ENCODE assay signal across 8 cellular contexts in the genomic region with DNA sequence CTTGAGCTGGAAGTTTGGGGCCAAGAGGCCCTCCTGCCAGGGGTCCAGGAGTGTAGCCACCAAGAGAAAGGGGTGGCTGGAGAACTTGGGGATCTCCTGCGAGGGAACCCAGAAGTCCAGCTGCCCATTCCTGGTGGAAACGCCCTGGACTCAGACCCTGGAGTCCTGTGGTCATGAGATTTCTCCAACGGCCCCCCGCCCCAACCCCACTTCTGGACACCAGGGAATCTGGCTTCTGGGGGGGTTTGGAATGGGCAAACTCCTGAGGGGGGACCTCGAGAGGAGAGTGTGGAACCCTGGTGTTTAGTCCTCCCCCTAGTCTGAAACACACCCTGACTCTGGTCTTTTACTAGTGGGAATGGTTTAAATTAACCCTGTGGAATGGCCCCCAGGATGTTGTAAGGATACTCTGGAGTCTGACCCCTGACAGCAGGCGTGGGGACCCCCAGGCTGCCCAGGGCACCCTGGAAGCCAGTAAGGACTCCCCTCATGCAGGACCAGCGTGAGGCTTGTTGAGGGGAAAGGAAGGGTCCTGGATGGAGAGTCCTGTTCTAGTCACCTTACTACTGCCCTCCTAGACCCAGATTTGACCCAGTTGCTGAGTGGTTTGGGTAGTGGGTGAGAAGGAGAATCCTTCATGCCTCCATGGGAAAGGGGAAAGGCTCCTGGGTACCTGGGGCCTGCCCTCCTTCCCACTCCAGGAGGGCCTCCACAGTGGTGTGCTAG. TPM values are rescaled to one million over a fixed set of nuclear protein-coding genes. Genes with fewer than 3 reads are reported as not detected.
A peak's percentile ranks its signal among the peaks of the same experiment; 100 is the strongest.
DNase-seq lines count a peak whose midpoint lies in the region; ATAC-seq, FAIRE-seq and TF ChIP-seq lines count a peak whose summit lies in the region.

No MANE protein-coding gene starts in this region.

- intact Hi-C loops in cardiac septum (cut with DNase I): loop anchor here (1.0 to 2.0 kb wide), 7 partner anchors 27 to 277 kb away; a partner anchor contains a TSS
- intact Hi-C loops in uterus (cut with DNase I; ENCODE audit: low total_unique reads): loop anchor here (10.0 kb wide), 2 partner anchors 103 to 273 kb away; a partner anchor contains a TSS

- H3K4me3 ChIP-seq in cardiac muscle cell (peak overlapping the region; percentile 67), bronchial epithelial cell (ENCODE audit: low read depth, low read length) (peak overlapping the region; percentile 71), mononuclear cell (ENCODE audit: low read length) (peak overlapping the region; percentile 56), uterus (peak overlapping the region; percentile 66 to 72)

- DNase-seq in cardiac muscle cell (ENCODE audit: low read depth in 1 of 2, low spot score in 1 of 2) (no peak), cardiac septum (ENCODE audit: low spot score) (no peak), bronchial epithelial cell (ENCODE audit: low read depth) (no peak), uterus (no peak), medulla oblongata (ENCODE audit: extremely low spot score) (no peak)

- H3K4me1 ChIP-seq in cardiac muscle cell (ENCODE audit: low read depth) (peaks cover 36% of the 10 kb centered on the region), mononuclear cell (ENCODE audit: insufficient read depth, low read length) (peaks cover 21% of the 10 kb centered on the region), uterus (peaks cover 5 to 20% of the 10 kb centered on the region in 2 donors)

- H3K27ac ChIP-seq in cardiac muscle cell: peak overlapping the region; percentile 71
- peak overlapping the region; percentile 80 to 89 for H3K27ac ChIP-seq in uterus

- TF ChIP-seq POLR2A in uterus (IDR thresholded peaks at IDR 0.05): no peak

- TF ChIP-seq CTCF in cardiac muscle cell (IDR thresholded peaks at IDR 0.05; ENCODE audit: low read depth, low read length): no peak
- no peak for TF ChIP-seq CTCF in bronchial epithelial cell (IDR thresholded peaks at IDR 0.05; ENCODE audit: insufficient read depth, low read length, severe bottlenecking)
- TF ChIP-seq CTCF in uterus (IDR thresholded peaks at IDR 0.05): no peak

- no peaks in the 10 kb centered on the region for H3K27me3 ChIP-seq in cardiac muscle cell
- H3K27me3 ChIP-seq in bronchial epithelial cell (ENCODE audit: control insufficient read depth, insufficient read depth, low read length): no peaks in the 10 kb centered on the region
- H3K27me3 ChIP-seq in mononuclear cell (ENCODE audit: insufficient read depth, low read length): no peaks in the 10 kb centered on the region
- H3K27me3 ChIP-seq in uterus: no peaks in the 10 kb centered on the region

- no peak for FAIRE-seq in bronchial epithelial cell (lab: Jason Lieb, UNC)

- H3K9me3 ChIP-seq in cardiac muscle cell (ENCODE audit: low read depth) (no peaks in the 10 kb centered on the region), mononuclear cell (ENCODE audit: low read depth, low read length) (no peaks in the 10 kb centered on the region), uterus (no peaks in the 10 kb centered on the region)

- no peak for ATAC-seq in HG02870 (IDR thresholded peaks at IDR 0.05; ENCODE audit: unreplicated experiment)
- ATAC-seq in HG03025 (IDR thresholded peaks at IDR 0.05; ENCODE audit: low FRiP score, unreplicated experiment): no peak

- peaks cover 8% of the 10 kb centered on the region for H3K36me3 ChIP-seq in cardiac muscle cell
- H3K36me3 ChIP-seq in bronchial epithelial cell (ENCODE audit: control insufficient read depth, insufficient read depth, low read length): peaks cover 13% of the 10 kb centered on the region
- no peaks in the 10 kb centered on the region for H3K36me3 ChIP-seq in uterus

RNA-seq across cellular contexts. Expression of a gene that starts 0.5 kb away (rescaled TPM):
- total RNA-seq in cardiac muscle cell (158 and 173 TPM in 2 replicates), cardiac septum (132 TPM), bronchial epithelial cell (37.9 and 95.5 TPM in 2 replicates), mononuclear cell (2.7 TPM), uterus (10 to 100 TPM in 3 of 4 donors, 1 to 10 TPM in 1; 7.7 to 67.6 (median 39.4) TPM)
- 162 and 188 TPM in 2 replicates for polyA plus RNA-seq in cardiac muscle cell

RNA-seq across cellular contexts. Expression of a gene that starts 5.8 kb away (rescaled TPM):
- total RNA-seq in cardiac muscle cell (44.4 and 59.2 TPM in 2 replicates), cardiac septum (11.4 TPM), bronchial epithelial cell (19.1 and 19.5 TPM in 2 replicates), mononuclear cell (15.4 TPM), uterus (10 to 100 TPM in 3 of 4 donors, 1 to 10 TPM in 1; 9.2 to 58.2 (median 31.3) TPM)
- 0.39 and 0.56 TPM in 2 replicates for polyA plus RNA-seq in cardiac muscle cell

RNA-seq across cellular contexts. Expression of a gene that starts 39.1 kb away (rescaled TPM):
- total RNA-seq in cardiac muscle cell (875 and 1,233 TPM in 2 replicates), cardiac septum (788 TPM), bronchial epithelial cell (174 and 189 TPM in 2 replicates), mononuclear cell (3.1 TPM), uterus (100 to 1,000 TPM; 387 to 604 (median 509) TPM)
- 615 and 708 TPM in 2 replicates for polyA plus RNA-seq in cardiac muscle cell

RNA-seq across cellular contexts. Expression of a gene that starts 51.3 kb away (rescaled TPM):
- total RNA-seq in cardiac muscle cell: 103 and 122 TPM in 2 replicates
- 50.5 and 61.8 TPM in 2 replicates for polyA plus RNA-seq in cardiac muscle cell
- total RNA-seq in cardiac septum: 58.5 TPM
- total RNA-seq in bronchial epithelial cell: 39.5 and 44.4 TPM in 2 replicates
- total RNA-seq in mononuclear cell: 21.5 TPM
- 10 to 100 TPM; 21.5 to 66.6 (median 43.6) TPM for total RNA-seq in uterus

Comparison
In these comparisons a context has a peak if more than half of its experiments do, and no peak if none do; other contexts are left out.
1. RNA of a gene that starts 39.1 kb away (total RNA-seq): 875 to 1,233 TPM in cardiac muscle cell, 788 TPM in cardiac septum (single experiment), 387 to 604 TPM in uterus and 174 to 189 TPM in bronchial epithelial cell; 3.1 TPM in mononuclear cell (single experiment); every median in the first group is over 10 times any median in the second.
2. Peak in every context shown above with its lines, with median percentiles within 50 percentile points of each other: H3K4me3 ChIP-seq.